ENCODE assay signal across 13 cellular contexts in the genomic region with DNA sequence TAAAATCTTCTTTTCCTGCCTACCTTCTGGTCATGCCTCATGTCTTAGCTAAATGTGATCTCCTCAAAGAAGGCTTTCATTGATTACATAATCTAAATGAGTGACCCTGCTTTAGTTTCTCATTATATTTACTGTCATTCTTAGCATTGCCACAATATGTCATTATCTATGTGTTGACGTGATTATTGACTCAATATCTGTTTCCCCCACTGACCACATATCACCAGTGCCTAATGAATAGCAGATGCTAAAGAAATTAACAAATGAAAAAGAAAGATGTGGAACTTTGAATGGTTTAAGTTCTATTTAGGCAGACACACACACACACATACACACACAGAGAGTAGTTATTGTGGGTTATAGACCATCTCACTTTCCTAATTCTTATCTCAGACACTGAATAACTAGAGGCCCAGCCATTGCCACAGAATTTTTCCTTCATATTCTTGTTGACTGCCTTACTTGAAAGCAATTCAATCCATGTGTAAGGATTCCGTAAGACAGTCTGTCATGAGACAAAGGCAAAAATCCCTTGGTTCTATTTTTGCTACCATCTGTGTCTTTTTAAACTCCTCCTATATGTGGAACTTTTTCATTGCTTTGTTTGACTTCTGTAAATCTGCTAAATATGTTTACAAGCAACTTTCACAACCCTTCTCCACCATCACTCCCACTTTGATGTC.
"Had no signal": no experiment of that assay in that cellular context is flagged by ENCODE, and none has a peak within 500 bp of the region (broad histone marks: within the 10 kb centered on the region; RNA-seq: fewer than 3 reads in every experiment).

No MANE protein-coding gene starts in this region.

- H3K4me3 ChIP-seq: ascending aorta, dorsolateral prefrontal cortex, gastroesophageal sphincter, neural progenitor cell, pancreas, stomach, transverse colon had no signal

- ATAC-seq: gastroesophageal sphincter, left ventricle myocardium superior, pancreas had no signal

- H3K27ac ChIP-seq: ascending aorta, dorsolateral prefrontal cortex, neural progenitor cell, pancreas had no signal

- H3K4me1 ChIP-seq: neural progenitor cell had no signal

- DNase-seq: activated CD4-positive, alpha-beta memory T cell treated with anti-CD3 and anti-CD28 coated beads for 36 hours; activated CD4-positive, alpha-beta T cell treated with anti-CD3 and anti-CD28 coated beads for 1 hour; activated gamma-delta T cell; activated T-cell treated with anti-CD3 and anti-CD28 coated beads, Interleukin-2, amount 50 U/mL, for 48 hours; dorsolateral prefrontal cortex; left ventricle myocardium superior; pancreas; stomach; transverse colon had no signal

- H3K9ac ChIP-seq: neural progenitor cell had no signal

- H3K36me3 ChIP-seq: ascending aorta, gastroesophageal sphincter, neural progenitor cell, pancreas, stomach, transverse colon had no signal

- H3K9me3 ChIP-seq: ascending aorta, gastroesophageal sphincter, pancreas, stomach, transverse colon had no signal

- FAIRE-seq: keratinocyte, pancreas had no signal
